8 cellular contexts compared by ENCODE assay signal in genomic region chr15:90095521-90095959, GRCh38. TPM values are rescaled to one million over a fixed set of nuclear protein-coding genes. Genes with fewer than 3 reads are reported as not detected.
A peak's percentile ranks its signal among the peaks of the same experiment; 100 is the strongest.
DNase-seq lines count a peak whose midpoint lies in the region; ATAC-seq and TF ChIP-seq lines count a peak whose summit lies in the region.

No MANE protein-coding gene starts in this region.

- H3K9ac ChIP-seq in OCI-LY1 (ENCODE audit: low read length) = no peak overlapping the region; the same call in 1 of the 2 replicates

- 0 out of 2 replicates have a peak, but pooled peaks cover 8% of the 10 kb centered on the region for H3F3A ChIP-seq in OCI-LY1 (ENCODE audit: insufficient read depth, low read length)

- DNase-seq in NCI-H510A treated with DMSO at 0.1 percent for 48 hours (lab: John Stamatoyannopoulos, UW) (peak; percentile 64), NCI-H510A (lab: John Stamatoyannopoulos, UW) (no peak), esophagus squamous epithelium (lab: John Stamatoyannopoulos, UW) (no peak), NCI-H526 (lab: John Stamatoyannopoulos, UW) (no peak), GM19240 (ENCODE audit: insufficient read length, low spot score) (no peak), GM19238 (ENCODE audit: insufficient read length, low spot score) (no peak)

- H3K36me3 Mint-ChIP-seq in stimulated activated memory B cell treated with anti-CD40 and anti-IgM and Interleukin-4, amounts not matched to agents 10 μg/mL and 1 μg/mL and 100 μg/mL, for 72 hours = peaks cover 8% of the 10 kb centered on the region

- H3K4me3 Mint-ChIP-seq in stimulated activated memory B cell treated with anti-CD40 and anti-IgM and Interleukin-4, amounts not matched to agents 10 μg/mL and 1 μg/mL and 100 μg/mL, for 72 hours = peak overlapping the region; percentile 30

- no peaks in the 10 kb centered on the region for H3K9me3 ChIP-seq in OCI-LY1 (ENCODE audit: low read length)
- H3K9me3 ChIP-seq in esophagus squamous epithelium = no peaks in the 10 kb centered on the region

- H3K27ac Mint-ChIP-seq in stimulated activated memory B cell treated with anti-CD40 and anti-IgM and Interleukin-4, amounts not matched to agents 10 μg/mL and 1 μg/mL and 100 μg/mL, for 72 hours = peak overlapping the region; percentile 82

- H2AFZ ChIP-seq in OCI-LY1 (ENCODE audit: low read length) = no peak overlapping the region

- no peaks in the 10 kb centered on the region for H3K79me2 ChIP-seq in OCI-LY1 (ENCODE audit: insufficient read depth, low read length)

- intact Hi-C loops in esophagus squamous epithelium (cut with DNase I) = no loop called here

- 29 to 40% methylated on average over 2 of the region's 3 CpGs for WGBS in esophagus squamous epithelium, 2 donors

- no peaks in the 10 kb centered on the region for H4K20me1 ChIP-seq in OCI-LY1 (ENCODE audit: insufficient read depth, low read length)

- H3K4me3 ChIP-seq in OCI-LY1 (ENCODE audit: low read depth, low read length, poor library complexity, severe bottlenecking) (no peak overlapping the region), esophagus squamous epithelium (no peak overlapping the region)

- H3K4me1 Mint-ChIP-seq in stimulated activated memory B cell treated with anti-CD40 and anti-IgM and Interleukin-4, amounts not matched to agents 10 μg/mL and 1 μg/mL and 100 μg/mL, for 72 hours = peaks cover 60% of the 10 kb centered on the region

- no peaks in the 10 kb centered on the region for H3K9me3 Mint-ChIP-seq in stimulated activated memory B cell treated with anti-CD40 and anti-IgM and Interleukin-4, amounts not matched to agents 10 μg/mL and 1 μg/mL and 100 μg/mL, for 72 hours

- H3K4me2 ChIP-seq in OCI-LY1 (ENCODE audit: low read length) = peak overlapping the region; percentile 38; the same call in 1 of the 2 replicates

- H3K4me1 ChIP-seq in OCI-LY1 (ENCODE audit: insufficient read depth, low read length, severe bottlenecking) = peaks cover 61% of the 10 kb centered on the region
- peaks cover 29 to 66% (median 42%) of the 10 kb centered on the region in 3 donors for H3K4me1 ChIP-seq in esophagus squamous epithelium

- ATAC-seq in stimulated activated memory B cell treated with anti-CD40 and anti-IgM and Interleukin-4, amounts not matched to agents 10 μg/mL and 1 μg/mL and 100 μg/mL, for 72 hours = no peak

- TF ChIP-seq POLR2A in esophagus squamous epithelium (IDR thresholded peaks at IDR 0.05) = no peak

- TF ChIP-seq CTCF in OCI-LY1 (IDR thresholded peaks at IDR 0.05; ENCODE audit: low read length) = no peak
- no peak for TF ChIP-seq CTCF in esophagus squamous epithelium (IDR thresholded peaks at IDR 0.05)

- no peaks in the 10 kb centered on the region for H3K9me2 ChIP-seq in OCI-LY1 (ENCODE audit: low read depth, low read length)

- H3K27me3 ChIP-seq in OCI-LY1 (ENCODE audit: insufficient read depth, low read length) (no peaks in the 10 kb centered on the region), esophagus squamous epithelium (no peaks in the 10 kb centered on the region)

- no peaks in the 10 kb centered on the region for H3K27me3 Mint-ChIP-seq in stimulated activated memory B cell treated with anti-CD40 and anti-IgM and Interleukin-4, amounts not matched to agents 10 μg/mL and 1 μg/mL and 100 μg/mL, for 72 hours

- H3K36me3 ChIP-seq in OCI-LY1 (ENCODE audit: insufficient read depth, low read length) (no peaks in the 10 kb centered on the region), esophagus squamous epithelium (peaks cover 0 to 13% (median 0%) of the 10 kb centered on the region in 3 donors)

- H3K27ac ChIP-seq in OCI-LY1 (ENCODE audit: low read depth, low read length, poor library complexity, severe bottlenecking) = peak overlapping the region; percentile 91
- H3K27ac ChIP-seq in esophagus squamous epithelium = peak overlapping the region; percentile 30 to 98 (median 68)

RNA-seq across cellular contexts. Expression of gene IDH2, which starts 6.7 kb away (rescaled TPM):
- total RNA-seq in esophagus squamous epithelium = 100 to 1,000 TPM in 2 of 4 donors, 10 to 100 TPM in 2; 60.7 to 155 (median 103) TPM
